1 cellular context compared by ENCODE assay signal in genomic region chr16:4802659-4803287, GRCh38.
TF ChIP-seq lines count a peak whose summit lies in the region.

No MANE protein-coding gene starts in this region.

TF ChIP-seq in GM12878, 131 proteins besides CTCF, POLR2A, EP300 and RAD21:
- TF ChIP-seq PKNOX1 (IDR thresholded peaks at IDR 0.05) (peak; percentile 98), SP1 (IDR thresholded peaks at IDR 0.05; ENCODE audit: low read depth, low read length) (peak; percentile 98), POLR2AphosphoS2 (IDR thresholded peaks at IDR 0.05; ENCODE audit: low read depth, low read length) (peak; percentile 61; the same call in 1 of the 2 replicates), PBX3 (IDR thresholded peaks at IDR 0.05; ENCODE audit: insufficient replicate concordance, low read depth, low read length) (peak; percentile 97), PAX5 (IDR thresholded peaks at IDR 0.05; ENCODE audit: borderline replicate concordance, low read depth, low read length) (no peak), POU2F2 (IDR thresholded peaks at IDR 0.05; ENCODE audit: borderline replicate concordance, low read depth, low read length) (0 out of 3 replicates have a peak, but pooled peaks have one; percentile 8), KDM1A (IDR thresholded peaks at IDR 0.05; ENCODE audit: borderline replicate concordance) (no peak), KLF5 (IDR thresholded peaks at IDR 0.05; ENCODE audit: partially characterized antibody) (peak; percentile 61), NFYA (IDR thresholded peaks at IDR 0.05; ENCODE audit: borderline replicate concordance, low read depth, low read length) (peak; percentile 70), SUZ12 (IDR thresholded peaks at IDR 0.05; ENCODE audit: unreplicated experiment) (no peak), ZNF274 (IDR thresholded peaks at IDR 0.05; ENCODE audit: insufficient read depth, insufficient read length) (no peak), HSF1 (IDR thresholded peaks at IDR 0.05; ENCODE audit: low read depth, low read length) (no peak), FOS (IDR thresholded peaks at IDR 0.05; ENCODE audit: borderline replicate concordance, extremely low read depth, insufficient read length) (peak; percentile 90), NFIC (IDR thresholded peaks at IDR 0.05; ENCODE audit: low read depth, low read length) (no peak), YY1 (IDR thresholded peaks at IDR 0.05; ENCODE audit: low read depth, low read length) (no peak), USF1 (IDR thresholded peaks at IDR 0.05; ENCODE audit: borderline replicate concordance, extremely low read length, insufficient read depth, low read depth, low read length) (no peak), IKZF1 (conservative IDR thresholded peaks at IDR 0.05) (peak; percentile 35; the same call in 1 of the 2 replicates), BHLHE40 (IDR thresholded peaks at IDR 0.05; ENCODE audit: borderline replicate concordance in 1 of 2, low read depth in 2 of 2, low read length in 1 of 2) (peak in 1 of 2 experiments; percentile 65; a peak in 2 of 4 replicates), IKZF2 (IDR thresholded peaks at IDR 0.05) (no peak), PML (IDR thresholded peaks at IDR 0.05; ENCODE audit: low read length) (no peak), RFX5 (IDR thresholded peaks at IDR 0.05; ENCODE audit: low read depth, low read length) (no peak), CREB1 (IDR thresholded peaks at IDR 0.05; ENCODE audit: low read depth) (peak; percentile 28; the same call in 1 of the 2 replicates), CHD4 (IDR thresholded peaks at IDR 0.05) (no peak), BCL3 (IDR thresholded peaks at IDR 0.05; ENCODE audit: borderline replicate concordance, insufficient read depth, low read depth, low read length, poor library complexity, severe bottlenecking) (peak; percentile 38), EGR1 (IDR thresholded peaks at IDR 0.05; ENCODE audit: borderline replicate concordance in 1 of 2, low read depth in 2 of 2, low read length in 2 of 2) (peak in 1 of 2 experiments; percentile 72; a peak in 2 of 3 replicates), DPF2 (IDR thresholded peaks at IDR 0.05) (peak; percentile 98), YBX1 (IDR thresholded peaks at IDR 0.05) (no peak), IRF3 (IDR thresholded peaks at IDR 0.05) (peak; percentile 90), JUND (IDR thresholded peaks at IDR 0.05; ENCODE audit: low read depth, low read length) (no peak), CEBPZ (IDR thresholded peaks at IDR 0.05; ENCODE audit: low read depth, low read length) (peak; percentile 46), FOXK2 (IDR thresholded peaks at IDR 0.05) (no peak), CHD2 (IDR thresholded peaks at IDR 0.05; ENCODE audit: borderline replicate concordance, low read depth, low read length) (peak; percentile 90; the same call in 1 of the 2 replicates), BACH1 (IDR thresholded peaks at IDR 0.05; ENCODE audit: borderline replicate concordance) (0 out of 2 replicates have a peak, but pooled peaks have one; percentile 49), CREM (IDR thresholded peaks at IDR 0.05; ENCODE audit: low read depth) (0 out of 2 replicates have a peak, but pooled peaks have one; percentile 1)
